Comparison of ENCODE assay signal across 23 cellular contexts in the genomic region with DNA sequence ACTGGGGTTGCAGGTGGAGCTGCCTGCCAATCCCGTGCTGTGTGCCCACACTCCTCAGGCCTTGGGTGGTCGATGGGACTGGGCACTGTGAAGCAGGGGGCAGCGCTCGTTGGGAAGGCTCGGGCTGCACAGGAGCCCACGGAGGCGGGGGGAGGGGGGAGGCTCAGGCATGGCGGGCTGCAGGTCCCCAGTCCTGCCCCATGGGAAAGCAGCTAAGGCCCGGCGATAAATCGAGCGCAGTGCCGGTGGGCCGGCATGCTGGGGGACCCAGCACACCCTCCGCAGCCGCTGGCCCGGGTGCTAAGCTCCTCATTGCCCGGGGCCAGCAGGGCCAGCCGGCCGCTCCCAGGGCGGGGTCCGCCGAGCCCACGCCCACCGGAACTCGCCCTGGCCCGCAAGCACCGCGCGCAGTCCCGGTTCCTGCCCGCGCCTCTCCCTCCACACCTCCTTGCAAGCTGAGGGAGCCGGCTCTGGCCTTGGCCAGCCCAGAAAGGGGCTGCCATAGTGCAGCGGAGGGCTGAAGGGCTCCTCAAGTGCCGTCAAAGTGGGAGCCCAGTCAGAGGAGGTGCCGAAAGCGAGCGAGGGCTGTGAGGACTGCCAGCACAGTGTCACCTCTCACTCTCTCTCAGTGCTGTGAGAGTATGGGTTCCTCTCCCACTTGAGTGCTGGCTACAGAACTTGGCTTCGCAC.
DNase-seq lines count a peak whose midpoint lies in the region; ATAC-seq, FAIRE-seq and TF ChIP-seq lines count a peak whose summit lies in the region.
"Had no signal": no experiment of that assay in that cellular context is flagged by ENCODE, and none has a peak within 500 bp of the region (broad histone marks: within the 10 kb centered on the region; RNA-seq: fewer than 3 reads in every experiment).

No MANE protein-coding gene starts in this region.

- H3K9ac ChIP-seq in kidney (ENCODE audit: low read length in 2 of 2) (no peak overlapping the region), Karpas-422 (ENCODE audit: low read length) (no peak overlapping the region)
- H3K9ac ChIP-seq: BLaER1 had no signal

- H4K20me1 ChIP-seq in Karpas-422 (ENCODE audit: insufficient read depth, low read depth, low read length): no peaks in the 10 kb centered on the region
- H4K20me1 ChIP-seq: BLaER1 had no signal

- no peaks in the 10 kb centered on the region for H3K79me2 ChIP-seq in Karpas-422 (ENCODE audit: low read length)

- H3K27ac Mint-ChIP-seq in chondrocyte (ENCODE audit: unreplicated experiment): no peak overlapping the region
- H3K27ac Mint-ChIP-seq: B cell; CD4-positive, CD25-positive, alpha-beta regulatory T cell; CD8-positive, alpha-beta T cell; GM23338; HFFc6 had no signal

- intact Hi-C loops in Right ventricle myocardium superior (cut with DNase I): no loop called here
- intact Hi-C loops in cardiac septum (cut with DNase I): no loop called here
- intact Hi-C loops in kidney (cut with DNase I): no loop called here
- intact Hi-C loops in spleen (cut with DNase I; ENCODE audit: low total_unique reads): no loop called here

- H2AFZ ChIP-seq in Karpas-422 (ENCODE audit: low read length): no peak overlapping the region

- no peak overlapping the region for H3K4me2 ChIP-seq in Karpas-422 (ENCODE audit: low read depth, low read length, poor library complexity, severe bottlenecking)
- H3K4me2 ChIP-seq: BLaER1, GM23338 had no signal

- no peak for FAIRE-seq in kidney (lab: Jason Lieb, UNC)
- FAIRE-seq: G401.6, GM12878, GM19239, H54 had no signal

- no peak for TF ChIP-seq POLR2A in spleen (IDR thresholded peaks at IDR 0.05)

- no peak overlapping the region for H3K4me3 Mint-ChIP-seq in chondrocyte (ENCODE audit: unreplicated experiment)
- H3K4me3 Mint-ChIP-seq: B cell; CD4-positive, CD25-positive, alpha-beta regulatory T cell; CD8-positive, alpha-beta T cell; GM23338; HFFc6 had no signal

- H3K27ac ChIP-seq in kidney (ENCODE audit: low read depth in 2 of 2, low read length in 2 of 2) (no peak overlapping the region), spleen (no peak overlapping the region), Karpas-422 (ENCODE audit: low read length) (no peak overlapping the region)
- H3K27ac ChIP-seq: BLaER1, C4-2B had no signal

- no peaks in the 10 kb centered on the region for H3K36me3 Mint-ChIP-seq in chondrocyte (ENCODE audit: low read depth)
- H3K36me3 Mint-ChIP-seq: CD4-positive, CD25-positive, alpha-beta regulatory T cell; CD8-positive, alpha-beta T cell had no signal

- H3K9me2 ChIP-seq in Karpas-422 (replicated peaks; ENCODE audit: insufficient read depth, low read length): no peaks in the 10 kb centered on the region

- DNase-seq in Right ventricle myocardium superior (peak; percentile 25), cardiac septum (ENCODE audit: low spot score) (no peak), chondrocyte (ENCODE audit: low spot score) (peak; percentile 55), kidney (peak; percentile 56), spleen (peak; percentile 61), Karpas-422 (no peak), NCI-H446 treated with DMSO at 0.1 percent for 48 hours (lab: John Stamatoyannopoulos, UW) (no peak)
- DNase-seq: Caco-2; CD4-positive, CD25-positive, alpha-beta regulatory T cell; CD8-positive, alpha-beta T cell; DMS153; DND-41; HFFc6 had no signal

- H3K9me3 Mint-ChIP-seq in chondrocyte (ENCODE audit: low read depth): peaks cover 16% of the 10 kb centered on the region

- H3K36me3 ChIP-seq in kidney (ENCODE audit: control insufficient read depth in 1 of 2, insufficient read depth in 2 of 2, low read length in 2 of 2): no peaks in the 10 kb centered on the region
- no peaks in the 10 kb centered on the region for H3K36me3 ChIP-seq in spleen
- H3K36me3 ChIP-seq in Karpas-422 (ENCODE audit: insufficient read depth, low read length): no peaks in the 10 kb centered on the region
- H3K36me3 ChIP-seq: BLaER1, HAP-1 had no signal

- no peaks in the 10 kb centered on the region for H3K4me1 ChIP-seq in kidney (ENCODE audit: control insufficient read depth in 1 of 2, insufficient read depth in 1 of 2, low read depth in 1 of 2, low read length in 2 of 2)
- no peaks in the 10 kb centered on the region for H3K4me1 ChIP-seq in spleen
- no peaks in the 10 kb centered on the region for H3K4me1 ChIP-seq in Karpas-422 (ENCODE audit: low read length)
- H3K4me1 ChIP-seq: BLaER1, Caco-2 had no signal

- H3K4me1 Mint-ChIP-seq in chondrocyte (ENCODE audit: low read depth): no peaks in the 10 kb centered on the region
- H3K4me1 Mint-ChIP-seq: B cell had no signal

- TF ChIP-seq CTCF in chondrocyte (IDR thresholded peaks at IDR 0.05) (no peak), kidney (IDR thresholded peaks at IDR 0.05; ENCODE audit: borderline replicate concordance, extremely low read depth, insufficient read depth) (no peak), spleen (IDR thresholded peaks at IDR 0.05 in 8 of 11, conservative IDR thresholded peaks at IDR 0.05 in 3 of 11) (no peak)

- H3K27me3 Mint-ChIP-seq in chondrocyte (ENCODE audit: low read depth): no peaks in the 10 kb centered on the region
- H3K27me3 Mint-ChIP-seq: B cell; CD4-positive, CD25-positive, alpha-beta regulatory T cell had no signal

- WGBS in spleen, 5 donors: 92 to 97% (median 94%) methylated on average over 7 to 40 of the region's 40 CpGs

- H3K4me3 ChIP-seq in kidney (ENCODE audit: low read length in 2 of 2) (no peak overlapping the region), spleen (no peak overlapping the region), Karpas-422 (ENCODE audit: low read length) (no peak overlapping the region)
- H3K4me3 ChIP-seq: BLaER1, GM12878, GM23338, HAP-1 had no signal

- H3K27me3 ChIP-seq in spleen (replicated peaks in 1 of 7) (no peaks in the 10 kb centered on the region), Karpas-422 (ENCODE audit: low read length) (no peaks in the 10 kb centered on the region)
- H3K27me3 ChIP-seq: BLaER1 had no signal

- ATAC-seq in Right ventricle myocardium superior (ENCODE audit: poor library complexity): no peak
- ATAC-seq in GM21619 (IDR thresholded peaks at IDR 0.05; ENCODE audit: unreplicated experiment): no peak
- ATAC-seq: CD8-positive, alpha-beta T cell; GM12878 had no signal

- no peaks in the 10 kb centered on the region for H3K9me3 ChIP-seq in kidney (ENCODE audit: control insufficient read depth in 1 of 2, low read length in 2 of 2)
- H3K9me3 ChIP-seq in spleen: peaks cover 0 to 47% (median 17%) of the 10 kb centered on the region in 8 donors
- H3K9me3 ChIP-seq in Karpas-422 (ENCODE audit: low read length): peaks cover 16% of the 10 kb centered on the region
- H3K9me3 ChIP-seq: Caco-2 had no signal

Comparison
In these comparisons a context has a peak if more than half of its experiments do, and no peak if none do; other contexts are left out.
1. DNase-seq: peak in Right ventricle myocardium superior (single experiment), chondrocyte (single experiment), kidney (single experiment) and spleen (single experiment); none in cardiac septum (single experiment), Karpas-422 (single experiment) and NCI-H446 treated with DMSO at 0.1 percent for 48 hours (single experiment).